ENCODE assay signal across 21 cellular contexts in the genomic region with DNA sequence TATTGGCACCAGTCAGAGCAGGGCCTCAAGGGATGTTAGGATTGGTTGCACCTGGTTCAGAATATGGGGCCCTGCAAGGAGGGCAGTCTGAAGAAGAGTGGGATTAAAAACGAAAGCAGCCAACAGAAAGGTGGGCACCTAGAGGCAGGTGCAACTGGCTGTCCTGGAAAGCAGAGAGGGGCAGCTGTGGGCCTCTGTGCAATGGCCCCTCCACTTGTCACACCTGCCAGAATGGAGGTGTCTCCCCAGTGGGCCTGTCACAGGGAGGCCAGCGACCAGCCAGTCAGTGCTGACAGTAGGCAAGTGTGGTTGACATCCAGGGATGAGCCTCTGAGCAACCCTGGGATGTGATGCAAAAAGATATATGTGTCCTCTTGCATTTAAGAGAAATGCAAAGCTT. TPM values are rescaled to one million over a fixed set of nuclear protein-coding genes. Genes with fewer than 3 reads are reported as not detected.
DNase-seq lines count a peak whose midpoint lies in the region; ATAC-seq lines count a peak whose summit lies in the region.
"Had no signal": no experiment of that assay in that cellular context is flagged by ENCODE, and none has a peak within 500 bp of the region (broad histone marks: within the 10 kb centered on the region; RNA-seq: fewer than 3 reads in every experiment).

No MANE protein-coding gene starts in this region.

- no peaks in the 10 kb centered on the region for H3K27me3 ChIP-seq in CD8-positive, alpha-beta memory T cell (ENCODE audit: insufficient read depth, low read length, poor library complexity, severe bottlenecking)
- H3K27me3 ChIP-seq in naive thymus-derived CD4-positive, alpha-beta T cell (ENCODE audit: control insufficient read depth in 2 of 2, insufficient read depth in 2 of 2, low read length in 2 of 2) = no peaks in the 10 kb centered on the region
- H3K27me3 ChIP-seq: BLaER1 treated with 17β-estradiol and CSF1 and Interleukin-3, amounts not matched to agents 10 nM and 100 nM; vagina had no signal

- H3K4me1 ChIP-seq in CD8-positive, alpha-beta memory T cell (ENCODE audit: insufficient read depth, low read length) = peaks cover 100% of the 10 kb centered on the region
- peaks cover 96 to 99% of the 10 kb centered on the region in 2 donors for H3K4me1 ChIP-seq in naive thymus-derived CD4-positive, alpha-beta T cell (ENCODE audit: control insufficient read depth in 2 of 2, insufficient read depth in 2 of 2, low read length in 2 of 2)
- H3K4me1 ChIP-seq: HAP-1 had no signal

- H3K27ac Mint-ChIP-seq in activated CD4-positive, alpha-beta T cell treated with anti-CD3 and anti-CD28 coated beads for 36 hours = peak overlapping the region; percentile 58
- H3K27ac Mint-ChIP-seq in CD8-positive, alpha-beta memory T cell = peak overlapping the region in 7 of 8 donors; percentile 40 to 93 (median 77)
- peak overlapping the region; percentile 75 for H3K27ac Mint-ChIP-seq in activated CD4-positive, alpha-beta memory T cell treated with anti-CD3 and anti-CD28 coated beads, Interleukin-2, amount 10 ng/mL, durations not matched to agents 7 days and 5 days
- peak overlapping the region in 8 of 9 donors; percentile 73 to 94 (median 82) for H3K27ac Mint-ChIP-seq in naive thymus-derived CD4-positive, alpha-beta T cell
- H3K27ac Mint-ChIP-seq: progenitor cell of endocrine pancreas had no signal

- ATAC-seq in activated CD4-positive, alpha-beta T cell treated with anti-CD3 and anti-CD28 coated beads for 36 hours = no peak
- no peak for ATAC-seq in naive thymus-derived CD4-positive, alpha-beta T cell
- ATAC-seq in GM21576 (IDR thresholded peaks at IDR 0.05; ENCODE audit: unreplicated experiment) = no peak
- ATAC-seq: A549, esophagus mucosa, Panc1 had no signal

- no peak overlapping the region for H3K4me3 Mint-ChIP-seq in activated CD4-positive, alpha-beta T cell treated with anti-CD3 and anti-CD28 coated beads for 36 hours
- peak overlapping the region in 6 of 7 donors; percentile 11 to 69 (median 34) for H3K4me3 Mint-ChIP-seq in CD8-positive, alpha-beta memory T cell
- H3K4me3 Mint-ChIP-seq in activated CD4-positive, alpha-beta memory T cell treated with anti-CD3 and anti-CD28 coated beads, Interleukin-2, amount 10 ng/mL, durations not matched to agents 7 days and 5 days = no peak overlapping the region
- H3K4me3 Mint-ChIP-seq in naive thymus-derived CD4-positive, alpha-beta T cell = peak overlapping the region in 9 of 10 donors; percentile 32 to 82 (median 62)

- H3K27me3 Mint-ChIP-seq in activated CD4-positive, alpha-beta T cell treated with anti-CD3 and anti-CD28 coated beads for 36 hours = no peaks in the 10 kb centered on the region
- no peaks in the 10 kb centered on the region for H3K27me3 Mint-ChIP-seq in CD8-positive, alpha-beta memory T cell
- H3K27me3 Mint-ChIP-seq in activated CD4-positive, alpha-beta memory T cell treated with anti-CD3 and anti-CD28 coated beads, Interleukin-2, amount 10 ng/mL, durations not matched to agents 7 days and 5 days = no peaks in the 10 kb centered on the region
- no peaks in the 10 kb centered on the region for H3K27me3 Mint-ChIP-seq in naive thymus-derived CD4-positive, alpha-beta T cell
- H3K27me3 Mint-ChIP-seq: progenitor cell of endocrine pancreas had no signal

- peaks cover 96% of the 10 kb centered on the region for H3K4me1 Mint-ChIP-seq in activated CD4-positive, alpha-beta T cell treated with anti-CD3 and anti-CD28 coated beads for 36 hours
- peaks cover 94 to 100% (median 100%) of the 10 kb centered on the region in 3 donors for H3K4me1 Mint-ChIP-seq in CD8-positive, alpha-beta memory T cell
- H3K4me1 Mint-ChIP-seq in activated CD4-positive, alpha-beta memory T cell treated with anti-CD3 and anti-CD28 coated beads, Interleukin-2, amount 10 ng/mL, durations not matched to agents 7 days and 5 days = peaks cover 99% of the 10 kb centered on the region
- peaks cover 79 to 100% (median 98%) of the 10 kb centered on the region in 7 donors for H3K4me1 Mint-ChIP-seq in naive thymus-derived CD4-positive, alpha-beta T cell

- no peaks in the 10 kb centered on the region for H3K9me3 Mint-ChIP-seq in activated CD4-positive, alpha-beta T cell treated with anti-CD3 and anti-CD28 coated beads for 36 hours (ENCODE audit: low read depth)
- no peaks in the 10 kb centered on the region for H3K9me3 Mint-ChIP-seq in CD8-positive, alpha-beta memory T cell
- no peaks in the 10 kb centered on the region for H3K9me3 Mint-ChIP-seq in activated CD4-positive, alpha-beta memory T cell treated with anti-CD3 and anti-CD28 coated beads, Interleukin-2, amount 10 ng/mL, durations not matched to agents 7 days and 5 days
- H3K9me3 Mint-ChIP-seq in naive thymus-derived CD4-positive, alpha-beta T cell = no peaks in the 10 kb centered on the region

- H3K4me3 ChIP-seq in CD8-positive, alpha-beta memory T cell (ENCODE audit: low read length) = no peak overlapping the region
- H3K4me3 ChIP-seq in naive thymus-derived CD4-positive, alpha-beta T cell (ENCODE audit: low read length) = no peak overlapping the region
- H3K4me3 ChIP-seq: A549; BLaER1 treated with 17β-estradiol and CSF1 and Interleukin-3, amounts not matched to agents 10 nM and 100 nM; HAP-1; vagina had no signal

- H3K36me3 ChIP-seq in CD8-positive, alpha-beta memory T cell (ENCODE audit: insufficient read depth, low read length) = no peaks in the 10 kb centered on the region
- peaks cover 0 to 5% (median 0%) of the 10 kb centered on the region in 3 experiments for H3K36me3 ChIP-seq in naive thymus-derived CD4-positive, alpha-beta T cell (ENCODE audit: control insufficient read depth in 2 of 3, insufficient read depth in 3 of 3, low read length in 3 of 3)
- H3K36me3 ChIP-seq: BLaER1 treated with 17β-estradiol and CSF1 and Interleukin-3, amounts not matched to agents 10 nM and 100 nM; HAP-1; vagina had no signal

- H3K9me3 ChIP-seq in CD8-positive, alpha-beta memory T cell (ENCODE audit: low read length) = no peaks in the 10 kb centered on the region
- no peaks in the 10 kb centered on the region for H3K9me3 ChIP-seq in naive thymus-derived CD4-positive, alpha-beta T cell (ENCODE audit: control insufficient read depth in 2 of 3, low read length in 3 of 3)
- H3K9me3 ChIP-seq: A549; BLaER1 treated with 17β-estradiol and CSF1 and Interleukin-3, amounts not matched to agents 10 nM and 100 nM; HAP-1; vagina had no signal

- H3K36me3 Mint-ChIP-seq in activated CD4-positive, alpha-beta T cell treated with anti-CD3 and anti-CD28 coated beads for 36 hours (ENCODE audit: low read depth) = no peaks in the 10 kb centered on the region
- H3K36me3 Mint-ChIP-seq in CD8-positive, alpha-beta memory T cell = peaks cover 0 to 6% (median 0%) of the 10 kb centered on the region in 3 donors
- peaks cover 41% of the 10 kb centered on the region for H3K36me3 Mint-ChIP-seq in activated CD4-positive, alpha-beta memory T cell treated with anti-CD3 and anti-CD28 coated beads, Interleukin-2, amount 10 ng/mL, durations not matched to agents 7 days and 5 days (ENCODE audit: low read depth)
- peaks cover 0 to 28% (median 4%) of the 10 kb centered on the region in 5 donors for H3K36me3 Mint-ChIP-seq in naive thymus-derived CD4-positive, alpha-beta T cell

- DNase-seq in activated CD4-positive, alpha-beta T cell treated with anti-CD3 and anti-CD28 coated beads for 36 hours = no peak
- DNase-seq in activated CD4-positive, alpha-beta T cell treated with anti-CD3 and anti-CD28 coated beads for 1 hour = no peak
- DNase-seq in CD8-positive, alpha-beta memory T cell = no peak
- no peak for DNase-seq in activated CD4-positive, alpha-beta memory T cell treated with anti-CD3 and anti-CD28 coated beads, Interleukin-2, amount 10 ng/mL, durations not matched to agents 7 days and 5 days
- DNase-seq in naive thymus-derived CD4-positive, alpha-beta T cell = no peak
- no peak for DNase-seq in hypothalamus (lab: John Stamatoyannopoulos, UW)
- DNase-seq in GM19240 (ENCODE audit: insufficient read length, low spot score) = no peak
- DNase-seq: GDM1; mesendoderm; NCI-H1417; NCI-H748 treated with DMSO at 0.1 percent for 48 hours; small intestine; stimulated activated CD4-positive, alpha-beta T cell treated with anti-CD3 and anti-CD28 coated beads, Interleukin-4, amount 100 ng/mL, for 4 hours had no signal

- CTCF ChIA-PET in activated CD4-positive, alpha-beta T cell treated with anti-CD3 and anti-CD28 coated beads for 36 hours (lab: Charles Lee) = interaction anchor here (0.5 to 1.0 kb wide), 9 partner anchors 9 to 81 kb away, joined by 3 to 4 read pairs (median 3); no protein-coding TSS in a partner anchor
- CTCF ChIA-PET in CD8-positive, alpha-beta memory T cell (lab: Charles Lee) = interaction anchor here (0.9 to 1.5 kb wide), 3 partner anchors 8 to 67 kb away, joined by 3 to 4 read pairs (median 3); no protein-coding TSS in a partner anchor
- CTCF ChIA-PET in activated CD4-positive, alpha-beta memory T cell treated with anti-CD3 and anti-CD28 coated beads, Interleukin-2, amount 10 ng/mL, durations not matched to agents 7 days and 5 days (lab: Charles Lee) = interaction anchor here (1.0 to 1.9 kb wide), 5 partner anchors 10 to 67 kb away, joined by 3 to 6 read pairs (median 4); no protein-coding TSS in a partner anchor
- CTCF ChIA-PET in naive thymus-derived CD4-positive, alpha-beta T cell (lab: Charles Lee) = interaction anchor here (1.1 kb wide), 1 partner anchor 16 kb away, joined by 4 read pairs; no protein-coding TSS in a partner anchor

- no peak overlapping the region for H3K27ac ChIP-seq in CD8-positive, alpha-beta memory T cell (ENCODE audit: low read depth, low read length)
- peak overlapping the region; percentile 57 for H3K27ac ChIP-seq in naive thymus-derived CD4-positive, alpha-beta T cell (ENCODE audit: low read depth, low read length)
- H3K27ac ChIP-seq: A549; BLaER1 treated with 17β-estradiol and CSF1 and Interleukin-3, amounts not matched to agents 10 nM and 100 nM; vagina had no signal

- POLR2A ChIA-PET in activated CD4-positive, alpha-beta T cell treated with anti-CD3 and anti-CD28 coated beads for 36 hours (lab: Charles Lee) = interaction anchor here (0.6 to 1.0 kb wide), 2 partner anchors 10 to 12 kb away, joined by 3 to 4 read pairs; no protein-coding TSS in a partner anchor
- POLR2A ChIA-PET in CD8-positive, alpha-beta memory T cell (lab: Charles Lee) = interaction anchor here (1.1 kb wide), 1 partner anchor 10 kb away, joined by 3 read pairs; no protein-coding TSS in a partner anchor
- POLR2A ChIA-PET in activated CD4-positive, alpha-beta memory T cell treated with anti-CD3 and anti-CD28 coated beads, Interleukin-2, amount 10 ng/mL, durations not matched to agents 7 days and 5 days (lab: Charles Lee) = interaction anchor here (1.0 to 16.5 kb wide), 4 partner anchors 7 to 36 kb away, joined by 3 to 500 read pairs (median 12); no protein-coding TSS in a partner anchor
- POLR2A ChIA-PET in naive thymus-derived CD4-positive, alpha-beta T cell (lab: Charles Lee) = interaction anchor here (1.6 to 10.8 kb wide), 2 partner anchors 18 to 34 kb away, joined by 6 to 99 read pairs; no protein-coding TSS in a partner anchor

- intact Hi-C loops in activated CD4-positive, alpha-beta T cell treated with anti-CD3 and anti-CD28 coated beads for 36 hours (cut with DNase I, micrococcal nuclease) = loop anchor here (2.0 to 5.0 kb wide), 4 partner anchors 35 to 70 kb away; partner anchors contain the start of gene INPP4A (in 1 of the 2)
- intact Hi-C loops in naive thymus-derived CD4-positive, alpha-beta T cell (cut with micrococcal nuclease) = loop anchor here (2.0 to 10.0 kb wide), 4 partner anchors 28 to 768 kb away; partner anchors contain the start of gene ZAP70 (in 1 of the 2)

RNA-seq across cellular contexts. Expression of gene INPP4A, which starts 37.7 kb away (rescaled TPM):
- total RNA-seq in activated CD4-positive, alpha-beta T cell treated with anti-CD3 and anti-CD28 coated beads for 36 hours = 10 to 100 TPM; 29.1 to 33.0 TPM
- 10 to 100 TPM; 41.0 to 46.9 TPM for total RNA-seq in CD8-positive, alpha-beta memory T cell
- polyA plus RNA-seq in CD8-positive, alpha-beta memory T cell = 61.4 TPM
- total RNA-seq in activated CD4-positive, alpha-beta memory T cell treated with anti-CD3 and anti-CD28 coated beads, Interleukin-2, amount 10 ng/mL, durations not matched to agents 7 days and 5 days = 100 to 1,000 TPM; 123 to 127 TPM
- 100 to 1,000 TPM; 126 to 165 (median 157) TPM for total RNA-seq in naive thymus-derived CD4-positive, alpha-beta T cell
- 10 to 100 TPM; 51.4 to 75.4 TPM for polyA plus RNA-seq in naive thymus-derived CD4-positive, alpha-beta T cell

Comparison
In these comparisons a context has a peak if more than half of its experiments do, and no peak if none do; other contexts are left out.
1. H3K4me3 Mint-ChIP-seq: peak in CD8-positive, alpha-beta memory T cell (6 of 7) and naive thymus-derived CD4-positive, alpha-beta T cell (9 of 10); none in activated CD4-positive, alpha-beta T cell treated with anti-CD3 and anti-CD28 coated beads for 36 hours (single experiment) and activated CD4-positive, alpha-beta memory T cell treated with anti-CD3 and anti-CD28 coated beads, Interleukin-2, amount 10 ng/mL, durations not matched to agents 7 days and 5 days (single experiment).
2. Peak in every context shown above with its lines, with median percentiles within 50 percentile points of each other: H3K27ac Mint-ChIP-seq.